In the genomic region with DNA sequence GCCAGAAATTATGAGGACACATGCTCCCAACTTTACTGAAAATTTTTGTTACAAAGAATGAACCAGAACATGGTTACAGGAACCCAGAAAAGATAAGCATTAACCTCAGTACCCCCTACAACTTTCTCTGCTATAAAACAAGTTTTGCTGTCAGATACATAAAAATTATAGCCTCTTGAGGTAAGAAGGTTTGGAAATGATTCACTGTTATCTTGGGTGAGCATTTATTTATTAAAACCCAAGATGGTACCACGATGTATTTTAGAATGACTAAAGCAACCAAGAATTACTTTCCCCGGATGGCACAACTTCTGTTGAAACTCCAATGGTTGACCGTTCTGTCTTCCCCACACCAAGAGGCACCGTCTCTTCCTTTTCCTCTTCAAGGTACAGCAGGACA, we compare ENCODE assay signal across 13 cellular contexts.
A peak's percentile ranks its signal among the peaks of the same experiment; 100 is the strongest.
DNase-seq lines count a peak whose midpoint lies in the region; ATAC-seq and TF ChIP-seq lines count a peak whose summit lies in the region.
"Had no signal": no experiment of that assay in that cellular context is flagged by ENCODE, and none has a peak within 500 bp of the region (broad histone marks: within the 10 kb centered on the region; RNA-seq: fewer than 3 reads in every experiment).

No MANE protein-coding gene starts in this region.

- no peaks in the 10 kb centered on the region for H3K9me3 ChIP-seq in hepatocyte (ENCODE audit: low read depth)
- H3K9me3 ChIP-seq: mucosa of descending colon, testis had no signal

- H3K4me1 ChIP-seq in hepatocyte (ENCODE audit: insufficient read depth) = peaks cover 9% of the 10 kb centered on the region
- H3K4me1 ChIP-seq: testis had no signal

- no peaks in the 10 kb centered on the region for H3K9me2 ChIP-seq in hepatocyte (replicated peaks; ENCODE audit: insufficient read depth)

- no peak overlapping the region for H3K4me3 Mint-ChIP-seq in stimulated activated naive CD8-positive, alpha-beta T cell treated with anti-CD3 and anti-CD28 coated beads, Interleukin-15, Interleukin-2, amounts not matched to agents 100 ng/mL and 50 ng/mL, for 24 hours
- no peak overlapping the region for H3K4me3 Mint-ChIP-seq in activated CD8-positive, alpha-beta T cell treated with anti-CD3 and anti-CD28 coated beads for 36 hours

- H3K79me2 ChIP-seq in hepatocyte = peaks cover 64% of the 10 kb centered on the region

- no peaks in the 10 kb centered on the region for H4K20me1 ChIP-seq in hepatocyte (ENCODE audit: insufficient read depth, poor library complexity, severe bottlenecking)

- 94% methylated on average over 4 of the region's 4 CpGs for WGBS in hepatocyte (ENCODE audit: low lambda C conversion rate, missing lambda C conversion rate)

- H3K27ac Mint-ChIP-seq in stimulated activated naive CD8-positive, alpha-beta T cell treated with anti-CD3 and anti-CD28 coated beads, Interleukin-15, Interleukin-2, amounts not matched to agents 100 ng/mL and 50 ng/mL, for 24 hours = peak overlapping the region; percentile 82
- peak overlapping the region; percentile 32 for H3K27ac Mint-ChIP-seq in activated CD8-positive, alpha-beta T cell treated with anti-CD3 and anti-CD28 coated beads for 36 hours

- H3K27ac ChIP-seq in hepatocyte = peak overlapping the region; percentile 2
- H3K27ac ChIP-seq: testis had no signal

- H3K4me2 ChIP-seq in hepatocyte = no peak overlapping the region

- H3K9me3 Mint-ChIP-seq in stimulated activated naive CD8-positive, alpha-beta T cell treated with anti-CD3 and anti-CD28 coated beads, Interleukin-15, Interleukin-2, amounts not matched to agents 100 ng/mL and 50 ng/mL, for 24 hours = no peaks in the 10 kb centered on the region
- H3K9me3 Mint-ChIP-seq in activated CD8-positive, alpha-beta T cell treated with anti-CD3 and anti-CD28 coated beads for 36 hours = peaks cover 4% of the 10 kb centered on the region

- CTCF ChIA-PET in activated CD8-positive, alpha-beta T cell treated with anti-CD3 and anti-CD28 coated beads for 36 hours (lab: Charles Lee) = interaction anchor here (2.6 kb wide), 1 partner anchor 8 kb away, joined by 13 read pairs; no protein-coding TSS in a partner anchor

- no peaks in the 10 kb centered on the region for H3K27me3 Mint-ChIP-seq in stimulated activated naive CD8-positive, alpha-beta T cell treated with anti-CD3 and anti-CD28 coated beads, Interleukin-15, Interleukin-2, amounts not matched to agents 100 ng/mL and 50 ng/mL, for 24 hours
- H3K27me3 Mint-ChIP-seq in activated CD8-positive, alpha-beta T cell treated with anti-CD3 and anti-CD28 coated beads for 36 hours = no peaks in the 10 kb centered on the region

- no peak for DNase-seq in stimulated activated naive CD8-positive, alpha-beta T cell treated with anti-CD3 and anti-CD28 coated beads, Interleukin-15, Interleukin-2, amounts not matched to agents 100 U/mL and 50 U/mL, for 24 hours
- no peak for DNase-seq in activated CD8-positive, alpha-beta T cell treated with anti-CD3 and anti-CD28 coated beads for 36 hours
- no peak for DNase-seq in hepatocyte (ENCODE audit: low spot score)
- DNase-seq in OCI-M1 (lab: John Stamatoyannopoulos, UW) = no peak
- no peak for DNase-seq in putamen (ENCODE audit: low spot score)
- DNase-seq in amniotic stem cell (lab: John Stamatoyannopoulos, UW) = no peak
- DNase-seq: activated CD4-positive, alpha-beta T cell treated with anti-CD3 and anti-CD28 coated beads for 1 hour; anterior cingulate cortex; mucosa of descending colon; stimulated activated CD4-positive, alpha-beta T cell treated with anti-CD3 and anti-CD28 coated beads, Interleukin-4, amount 100 ng/mL, for 1 hour; T1000; testis had no signal

- H3K4me1 Mint-ChIP-seq in stimulated activated naive CD8-positive, alpha-beta T cell treated with anti-CD3 and anti-CD28 coated beads, Interleukin-15, Interleukin-2, amounts not matched to agents 100 ng/mL and 50 ng/mL, for 24 hours (ENCODE audit: low read depth) = peaks cover 86% of the 10 kb centered on the region
- H3K4me1 Mint-ChIP-seq in activated CD8-positive, alpha-beta T cell treated with anti-CD3 and anti-CD28 coated beads for 36 hours (ENCODE audit: low read depth) = peaks cover 72% of the 10 kb centered on the region

- no peak overlapping the region for H2AFZ ChIP-seq in hepatocyte

- no peaks in the 10 kb centered on the region for H3K36me3 ChIP-seq in hepatocyte (replicated peaks; ENCODE audit: insufficient read depth, low read depth)

- peaks cover 4% of the 10 kb centered on the region for H3K36me3 Mint-ChIP-seq in stimulated activated naive CD8-positive, alpha-beta T cell treated with anti-CD3 and anti-CD28 coated beads, Interleukin-15, Interleukin-2, amounts not matched to agents 100 ng/mL and 50 ng/mL, for 24 hours (ENCODE audit: low read depth)
- H3K36me3 Mint-ChIP-seq in activated CD8-positive, alpha-beta T cell treated with anti-CD3 and anti-CD28 coated beads for 36 hours (ENCODE audit: low read depth) = peaks cover 5% of the 10 kb centered on the region

- H3K27me3 ChIP-seq in hepatocyte = no peaks in the 10 kb centered on the region
- H3K27me3 ChIP-seq: testis had no signal

- no peak for ATAC-seq in stimulated activated naive CD8-positive, alpha-beta T cell treated with anti-CD3 and anti-CD28 coated beads, Interleukin-15, Interleukin-2, amounts not matched to agents 100 U/mL and 50 U/mL, for 24 hours
- ATAC-seq in activated CD8-positive, alpha-beta T cell treated with anti-CD3 and anti-CD28 coated beads for 36 hours = no peak
- ATAC-seq: mucosa of descending colon had no signal

- no peak overlapping the region for H3K4me3 ChIP-seq in hepatocyte
- H3K4me3 ChIP-seq: mucosa of descending colon, testis had no signal

- TF ChIP-seq CTCF in activated CD8-positive, alpha-beta T cell treated with anti-CD3 and anti-CD28 coated beads for 36 hours (IDR thresholded peaks at IDR 0.05) = no peak
- no peak for TF ChIP-seq CTCF in hepatocyte (IDR thresholded peaks at IDR 0.05; ENCODE audit: poor library complexity)

- POLR2A ChIA-PET in activated CD8-positive, alpha-beta T cell treated with anti-CD3 and anti-CD28 coated beads for 36 hours (lab: Charles Lee) = interaction anchor here (4.3 kb wide), 1 partner anchor 13 kb away, joined by 18 read pairs; no protein-coding TSS in a partner anchor

- intact Hi-C loops in activated CD8-positive, alpha-beta T cell treated with anti-CD3 and anti-CD28 coated beads for 36 hours (cut with micrococcal nuclease) = no loop called here
